In the genomic region with DNA sequence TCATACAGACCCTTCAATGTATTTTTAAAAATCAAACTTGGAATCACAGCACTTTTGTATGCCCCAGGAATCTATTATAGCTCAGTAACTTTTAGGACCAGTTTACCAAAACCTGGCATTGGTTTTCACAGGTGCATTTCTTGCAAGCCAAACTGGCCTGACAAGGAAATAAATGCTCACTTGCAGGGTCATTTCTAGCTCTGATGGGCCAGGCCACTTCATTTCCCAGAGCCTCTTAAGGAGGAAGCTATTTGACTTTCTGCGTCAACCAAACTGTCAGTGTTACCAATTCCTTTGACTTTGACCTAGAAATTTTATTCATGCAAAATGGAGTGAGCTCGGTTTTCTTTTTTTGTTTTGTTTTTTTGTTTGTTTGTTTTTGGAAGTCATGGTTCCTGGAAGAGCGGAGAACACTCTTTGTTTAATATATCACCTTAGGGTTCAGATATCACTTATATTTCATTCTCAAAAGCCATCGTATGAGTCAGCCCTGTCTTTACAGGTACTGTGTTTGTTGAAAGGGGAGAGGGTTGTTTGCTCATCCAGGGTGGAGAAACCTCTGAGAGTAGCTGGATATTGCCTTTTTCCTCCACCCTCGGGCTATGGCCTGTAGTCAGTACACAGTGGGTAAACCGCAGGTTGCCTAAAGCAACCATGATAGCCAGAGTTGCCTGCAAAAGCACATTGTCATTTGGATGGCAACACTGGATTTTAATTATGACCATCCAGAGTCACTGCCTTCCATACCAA, we compare ENCODE assay signal across 13 cellular contexts. TPM values are rescaled to one million over a fixed set of nuclear protein-coding genes. Genes with fewer than 3 reads are reported as not detected.
DNase-seq lines count a peak whose midpoint lies in the region; FAIRE-seq and TF ChIP-seq lines count a peak whose summit lies in the region.
"Had no signal": no experiment of that assay in that cellular context is flagged by ENCODE, and none has a peak within 500 bp of the region (broad histone marks: within the 10 kb centered on the region; RNA-seq: fewer than 3 reads in every experiment).

No MANE protein-coding gene starts in this region.

- no peak for TF ChIP-seq EP300 in H1 (IDR thresholded peaks at IDR 0.05; ENCODE audit: borderline replicate concordance in 1 of 2, low read depth in 2 of 2, low read length in 2 of 2)

- no peak for FAIRE-seq in H1 (lab: Jason Lieb, UNC)

- H2AFZ ChIP-seq in H1 (ENCODE audit: low read length) (no peak overlapping the region), trophoblast cell (ENCODE audit: insufficient read depth, low read length, poor library complexity) (no peak overlapping the region), Karpas-422 (ENCODE audit: low read length) (no peak overlapping the region)

- H4K91ac ChIP-seq in H1 (replicated peaks; ENCODE audit: insufficient read length, low read length) (peak overlapping the region; percentile 82), trophoblast cell (ENCODE audit: low read depth, low read length) (no peak overlapping the region)

- H3K23me2 ChIP-seq in H1 (ENCODE audit: low read depth, low read length), result no peaks in the 10 kb centered on the region

- H3K23ac ChIP-seq in H1 (ENCODE audit: insufficient read length) (no peak overlapping the region), trophoblast cell (ENCODE audit: low read length) (no peak overlapping the region)

- H4K5ac ChIP-seq in H1 (ENCODE audit: insufficient read length, low read depth, low read length), result no peak overlapping the region

- no peak overlapping the region for H3K9ac ChIP-seq in H1 (replicated peaks in 1 of 4; ENCODE audit: extremely low read depth in 1 of 4, low read depth in 3 of 4, low read length in 3 of 4)
- no peak overlapping the region for H3K9ac ChIP-seq in trophoblast cell (ENCODE audit: low read length)
- H3K9ac ChIP-seq in Karpas-422 (ENCODE audit: low read length), result no peak overlapping the region

- H3K4ac ChIP-seq in H1 (replicated peaks; ENCODE audit: insufficient read length, low read depth, low read length) (no peak overlapping the region), trophoblast cell (ENCODE audit: low read depth, low read length) (no peak overlapping the region)

- H4K8ac ChIP-seq in H1 (ENCODE audit: extremely low read depth, insufficient read depth, low read length), result no peak overlapping the region
- no peak overlapping the region for H4K8ac ChIP-seq in trophoblast cell (ENCODE audit: low read depth, low read length)

- POLR2A ChIA-PET in H1 (lab: Charles Lee; ENCODE audit: partially characterized antibody), result no interaction called here

- peak overlapping the region; percentile 46; the same call in 1 of the 2 replicates for H2BK15ac ChIP-seq in H1 (ENCODE audit: low read length)

- H2BK20ac ChIP-seq in H1 (ENCODE audit: low read length), result peak overlapping the region; percentile 97

- H3K27me3 ChIP-seq in H1 (replicated peaks in 1 of 4; ENCODE audit: control insufficient read depth in 3 of 4, extremely low read depth in 1 of 4, insufficient read depth in 3 of 4, low read length in 3 of 4) (no peaks in the 10 kb centered on the region), trophoblast cell (ENCODE audit: insufficient read depth, low read length) (no peaks in the 10 kb centered on the region), Karpas-422 (ENCODE audit: low read length) (0 out of 2 replicates have a peak, but pooled peaks cover 2% of the 10 kb centered on the region)

- H3K27ac ChIP-seq in H1 (ENCODE audit: low read depth, low read length) (no peak overlapping the region), trophoblast cell (ENCODE audit: low read depth, low read length) (peak overlapping the region; percentile 33), Karpas-422 (ENCODE audit: low read length) (no peak overlapping the region)

- no peaks in the 10 kb centered on the region for H3K79me2 ChIP-seq in H1 (ENCODE audit: control insufficient read depth in 1 of 2, insufficient read depth in 2 of 2, low read length in 2 of 2)
- H3K79me2 ChIP-seq in trophoblast cell (ENCODE audit: control insufficient read depth, insufficient read depth, low read length, poor library complexity), result no peaks in the 10 kb centered on the region
- H3K79me2 ChIP-seq in Karpas-422 (ENCODE audit: low read length), result no peaks in the 10 kb centered on the region

- TF ChIP-seq CTCF in H1 (IDR thresholded peaks at IDR 0.05; ENCODE audit: control extremely low read depth in 1 of 3, insufficient read depth in 1 of 3, low read depth in 1 of 3, low read length in 3 of 3), result no peak
- no peak for TF ChIP-seq CTCF in GM20000 (IDR thresholded peaks at IDR 0.05; ENCODE audit: extremely low read depth, missing control alignments)

- H3K14ac ChIP-seq in H1 (ENCODE audit: insufficient read length) (no peak overlapping the region), trophoblast cell (ENCODE audit: low read length) (no peak overlapping the region)

- no peak overlapping the region for H4K12ac ChIP-seq in trophoblast cell (ENCODE audit: low read depth, low read length)

- no peak overlapping the region; the same call in 1 of the 2 replicates for H3K18ac ChIP-seq in H1 (ENCODE audit: extremely low read depth, low read length)
- H3K18ac ChIP-seq in trophoblast cell (ENCODE audit: low read length), result no peak overlapping the region

- peak overlapping the region; percentile 84 for H2BK120ac ChIP-seq in H1 (replicated peaks; ENCODE audit: low read depth, low read length)
- no peak overlapping the region for H2BK120ac ChIP-seq in trophoblast cell (ENCODE audit: insufficient read depth, low read length, poor library complexity)

- CTCF ChIA-PET in H1 (lab: Charles Lee; ENCODE audit: partially characterized antibody), result interaction anchor here (0.5 to 1.5 kb wide), 4 partner anchors 23 to 134 kb away, joined by 3 to 5 read pairs (median 3); no protein-coding TSS in a partner anchor

- H2AK5ac ChIP-seq in H1 (ENCODE audit: low read depth, low read length) (no peak overlapping the region; the same call in 1 of the 2 replicates), trophoblast cell (ENCODE audit: low read length) (no peak overlapping the region)

- H3K79me1 ChIP-seq in H1 (ENCODE audit: low read depth, low read length), result no peaks in the 10 kb centered on the region
- H3K79me1 ChIP-seq in trophoblast cell (ENCODE audit: low read length), result peaks cover 2% of the 10 kb centered on the region

- H3K56ac ChIP-seq in H1 (replicated peaks; ENCODE audit: insufficient read length, low read depth, low read length), result peak overlapping the region; percentile 1

- H3K36me3 ChIP-seq in H1 (ENCODE audit: control insufficient read depth in 2 of 4, insufficient read depth in 4 of 4, low read length in 3 of 4), result no peaks in the 10 kb centered on the region
- no peaks in the 10 kb centered on the region for H3K36me3 ChIP-seq in trophoblast cell (ENCODE audit: control insufficient read depth in 1 of 2, insufficient read depth in 2 of 2, low read length in 2 of 2)
- no peaks in the 10 kb centered on the region for H3K36me3 ChIP-seq in Karpas-422 (ENCODE audit: insufficient read depth, low read length)

- no peaks in the 10 kb centered on the region for H3K9me2 ChIP-seq in Karpas-422 (replicated peaks; ENCODE audit: insufficient read depth, low read length)

- peak overlapping the region; percentile 66; the same call in 1 of the 2 replicates for H2BK5ac ChIP-seq in H1 (ENCODE audit: low read depth, low read length)
- H2BK5ac ChIP-seq in trophoblast cell (ENCODE audit: low read depth, low read length, poor library complexity), result no peak overlapping the region

- no peak for TF ChIP-seq POLR2A in H1 (IDR thresholded peaks at IDR 0.05; ENCODE audit: control extremely low read depth in 1 of 2, low read depth in 2 of 2, low read length in 2 of 2)

- peak; percentile 46 for DNase-seq in HPDE6-E6E7 (ENCODE audit: extremely low spot score)
- DNase-seq in NCI-H2107 (lab: John Stamatoyannopoulos, UW), result peak; percentile 46
- DNase-seq in H1 (ENCODE audit: low read depth in 1 of 2, low spot score in 2 of 2), result no peak
- peak; percentile 38 to 59 for DNase-seq in trophoblast cell
- DNase-seq in activated naive CD4-positive, alpha-beta T cell (lab: John Stamatoyannopoulos, UW), result no peak
- DNase-seq in KBM-7, result no peak
- DNase-seq in GM20000 (ENCODE audit: low spot score), result no peak
- DNase-seq in Karpas-422, result no peak
- DNase-seq: activated T-cell treated with anti-CD3 and anti-CD28 coated beads for 4 hours; CD4-positive, CD25-positive, alpha-beta regulatory T cell; effector memory CD4-positive, alpha-beta T cell; MM.1S had no signal

- H3K4me3 ChIP-seq in H1 (ENCODE audit: extremely low read depth in 1 of 4, insufficient read depth in 2 of 4, low read depth in 3 of 4, low read length in 4 of 4) (no peak overlapping the region), trophoblast cell (ENCODE audit: low read depth, low read length) (no peak overlapping the region), Karpas-422 (ENCODE audit: low read length) (no peak overlapping the region)
- H3K4me3 ChIP-seq: skin epidermis had no signal

- 83% methylated on average over 6 of the region's 6 CpGs; no CpG with 5 or more reads in 1 of the 2 experiments for WGBS in H1 (ENCODE audit: extremely low coverage in 1 of 2, insufficient coverage in 1 of 2, insufficient read length in 1 of 2, insufficient replicate concordance in 2 of 2, low coverage in 1 of 2, low lambda C conversion rate in 2 of 2, missing lambda C conversion rate in 1 of 2), 2 experiments
- WGBS in trophoblast cell (ENCODE audit: extremely low coverage, insufficient coverage, insufficient read length), result no CpG with 5 or more reads among the region's 6 CpGs

- TF ChIP-seq RAD21 in H1 (IDR thresholded peaks at IDR 0.05 in 1 of 2, conservative IDR thresholded peaks at IDR 0.05 in 1 of 2; ENCODE audit: low read depth in 2 of 2, low read length in 2 of 2), result no peak

- H3K9me3 ChIP-seq in H1 (ENCODE audit: insufficient read depth in 2 of 2, low read depth in 1 of 2, low read length in 1 of 2) (no peaks in the 10 kb centered on the region), trophoblast cell (ENCODE audit: insufficient read depth, low read depth, low read length) (no peaks in the 10 kb centered on the region), Karpas-422 (ENCODE audit: low read length) (no peaks in the 10 kb centered on the region)

- peaks cover 3 to 16% (median 10%) of the 10 kb centered on the region in 4 experiments; a peak in 4 of 7 replicates for H3K4me1 ChIP-seq in H1 (replicated peaks in 1 of 4; ENCODE audit: control insufficient read depth in 3 of 4, insufficient read depth in 4 of 4, low read length in 3 of 4)
- peaks cover 8 to 19% of the 10 kb centered on the region in 2 experiments for H3K4me1 ChIP-seq in trophoblast cell (ENCODE audit: control insufficient read depth in 1 of 2, insufficient read depth in 2 of 2, low read length in 2 of 2)
- H3K4me1 ChIP-seq in Karpas-422 (ENCODE audit: low read length), result peaks cover 23% of the 10 kb centered on the region

- H2BK12ac ChIP-seq in H1 (ENCODE audit: low read depth, low read length) (peak overlapping the region; percentile 53; the same call in 1 of the 2 replicates), trophoblast cell (ENCODE audit: low read length) (no peak overlapping the region)

- H3K4me2 ChIP-seq in H1 (ENCODE audit: insufficient read depth in 1 of 2, low read depth in 2 of 2, low read length in 2 of 2), result no peak overlapping the region
- no peak overlapping the region for H3K4me2 ChIP-seq in trophoblast cell (ENCODE audit: low read length)
- H3K4me2 ChIP-seq in Karpas-422 (ENCODE audit: low read depth, low read length, poor library complexity, severe bottlenecking), result no peak overlapping the region

- H4K20me1 ChIP-seq in H1 (replicated peaks in 1 of 2; ENCODE audit: control insufficient read depth in 1 of 2, insufficient read depth in 2 of 2, low read length in 2 of 2), result no peaks in the 10 kb centered on the region
- H4K20me1 ChIP-seq in Karpas-422 (ENCODE audit: insufficient read depth, low read depth, low read length), result no peaks in the 10 kb centered on the region

- in situ Hi-C loops in KBM-7 (cut with MboI; ENCODE audit: low pct_unique_long_range_greater_than_20kb, low sequenced_read_pairs), result no loop called here

RNA-seq across cellular contexts. Expression of gene GNA14, which starts 58.9 kb away (rescaled TPM):
- total RNA-seq in H1 (2021; fragmentation: NEBNext Ultra II Directional; extraction: Animal tissue kit (Norgen Biotek cat#: 25700)), result 3.2 and 3.4 TPM in 2 replicates
- 3.8 and 6.3 TPM in 2 replicates for polyA plus RNA-seq in H1 (2011; rRNA removed)
- polyA plus RNA-seq in H1 (2011; cell fraction: cytosol; rRNA removed), result 4.3 TPM
- polyA plus RNA-seq in H1 (2011; cell fraction: nucleus; rRNA removed), result 3.2 TPM
- polyA plus RNA-seq in H1 (2012, experiment 1 of 2), result 4.8 to 6.9 TPM (median 5.5 TPM) in 4 replicates
- 1.5 TPM for polyA plus RNA-seq in H1 (2012, experiment 2 of 2)
- 11.6 TPM for polyA plus RNA-seq in H1 (2013, experiment 1 of 2)
- 11.7 TPM for polyA plus RNA-seq in H1 (2013, experiment 2 of 2)
- polyA minus RNA-seq in H1 (2011; rRNA and poly(A)+ RNA removed), result 5.0 and 7.8 TPM in 2 replicates
- polyA minus RNA-seq in H1 (2011; cell fraction: cytosol; rRNA and poly(A)+ RNA removed), result 2.6 TPM
- 4.8 TPM for polyA minus RNA-seq in H1 (2011; cell fraction: nucleus; rRNA and poly(A)+ RNA removed)
- 14.0 and 14.8 TPM in 2 replicates for polyA plus RNA-seq in trophoblast cell (2013)
- total RNA-seq in Karpas-422 (2014; rRNA removed; shearing (Covaris generic); ENCODE audit: low replicate concordance), result not detected in 2 replicates
- total RNA-seq: CD4-positive, CD25-positive, alpha-beta regulatory T cell had no signal
- polyA plus RNA-seq: CD4-positive, CD25-positive, alpha-beta regulatory T cell had no signal

Comparison
In these comparisons a context has a peak if more than half of its experiments do, and no peak if none do; other contexts are left out.
1. DNase-seq: peak in HPDE6-E6E7 (single experiment), NCI-H2107 (single experiment) and trophoblast cell (2 of 2); none in H1 (0 of 2), activated naive CD4-positive, alpha-beta T cell (0 of 4), KBM-7 (single experiment), GM20000 (single experiment) and Karpas-422 (single experiment).